ENCODE assay signal across 1 cellular context in genomic region chr11:92776676-92777075, GRCh38.
TF ChIP-seq lines count a peak whose summit lies in the region.

No MANE protein-coding gene starts in this region.

TF ChIP-seq in SK-N-SH, 30 proteins besides CTCF, POLR2A, EP300 and RAD21:
- TF ChIP-seq RXRA (IDR thresholded peaks at IDR 0.05; ENCODE audit: borderline replicate concordance, low read depth) (no peak), FOXM1 (IDR thresholded peaks at IDR 0.05; ENCODE audit: low read depth) (no peak), GABPA (IDR thresholded peaks at IDR 0.05; ENCODE audit: low read depth) (no peak), FOSL2 (IDR thresholded peaks at IDR 0.05; ENCODE audit: borderline replicate concordance, low read depth) (no peak), ZBTB33 (IDR thresholded peaks at IDR 0.05; ENCODE audit: borderline replicate concordance, low read depth) (no peak), NFIC (IDR thresholded peaks at IDR 0.05; ENCODE audit: borderline replicate concordance) (no peak), CHD2 (IDR thresholded peaks at IDR 0.05; ENCODE audit: low read length, partially characterized antibody) (no peak), ELF1 (IDR thresholded peaks at IDR 0.05) (no peak), RFX5 (IDR thresholded peaks at IDR 0.05; ENCODE audit: low read length) (no peak)
